8 cellular contexts compared by ENCODE assay signal in genomic region chr3:150762662-150763121, GRCh38. TPM values are rescaled to one million over a fixed set of nuclear protein-coding genes. Genes with fewer than 3 reads are reported as not detected.
DNase-seq lines count a peak whose midpoint lies in the region; ATAC-seq and TF ChIP-seq lines count a peak whose summit lies in the region.

No MANE protein-coding gene starts in this region.

- POLR2A ChIA-PET in PC-9 (lab: Charles Lee; ENCODE audit: unreplicated experiment) = interaction anchor here (0.5 to 0.7 kb wide), 4 partner anchors 160 to 793 kb away, joined by 3 to 14 read pairs (median 4); partner anchors contain the start of gene SELENOT

- H3K9me3 ChIP-seq in CD4-positive, CD25-positive, alpha-beta regulatory T cell (ENCODE audit: control insufficient read depth in 2 of 2, low read length in 2 of 2) = no peaks in the 10 kb centered on the region
- H3K9me3 ChIP-seq in PC-9 (ENCODE audit: insufficient read depth, low read depth) = no peaks in the 10 kb centered on the region
- H3K9me3 ChIP-seq in skeletal muscle satellite cell (replicated peaks; ENCODE audit: low read length) = no peaks in the 10 kb centered on the region

- TF ChIP-seq CTCF in PC-9 (conservative IDR thresholded peaks at IDR 0.05) (no peak), fibroblast of mammary gland (conservative IDR thresholded peaks at IDR 0.05; ENCODE audit: control insufficient read depth, insufficient read depth, low read depth, low read length) (no peak)

- intact Hi-C loops in PC-9 (cut with micrococcal nuclease; ENCODE audit: unreplicated experiment) = loop anchor here (1.0 to 10.0 kb wide), 7 partner anchors 24 to 322 kb away; partner anchors contain the start of genes EIF2A, MED12L, SELENOT and SERP1

- H3K27me3 ChIP-seq in CD4-positive, CD25-positive, alpha-beta regulatory T cell (ENCODE audit: control insufficient read depth, insufficient read depth, low read length) = no peaks in the 10 kb centered on the region
- no peaks in the 10 kb centered on the region for H3K27me3 ChIP-seq in PC-9 (ENCODE audit: insufficient read depth, low read depth)
- no peaks in the 10 kb centered on the region for H3K27me3 ChIP-seq in skeletal muscle satellite cell (ENCODE audit: control insufficient read depth, insufficient read depth, low read length)

- peak overlapping the region; percentile 99 for H3K27ac ChIP-seq in CD4-positive, CD25-positive, alpha-beta regulatory T cell (ENCODE audit: insufficient read depth, low read length, poor library complexity, severe bottlenecking)
- H3K27ac ChIP-seq in PC-9 = peak overlapping the region; percentile 84

- DNase-seq in CD4-positive, CD25-positive, alpha-beta regulatory T cell = peak in 1 of 3 donors; percentile 35
- DNase-seq in PC-9 (no peak), fibroblast of mammary gland (ENCODE audit: low read depth) (no peak), RPMI8226 (no peak)
- no peak for DNase-seq in effector CD8-positive, alpha-beta T cell (lab: John Stamatoyannopoulos, UW)

- H3K9me3 Mint-ChIP-seq in CD4-positive, CD25-positive, alpha-beta regulatory T cell = peaks cover 0 to 1% (median 0%) of the 10 kb centered on the region in 7 donors

- BruUV-seq in PC-9 (replicated peaks; lab: Mats Ljungman, UMichigan) = no TSS peak

- peak in 1 of 2 donors; percentile 1 for ATAC-seq in CD4-positive, CD25-positive, alpha-beta regulatory T cell (ENCODE audit: low read depth in 2 of 2)
- ATAC-seq in GM21529 (IDR thresholded peaks at IDR 0.05; ENCODE audit: unreplicated experiment) = peak; percentile 3
- ATAC-seq in HG02610 (IDR thresholded peaks at IDR 0.05; ENCODE audit: unreplicated experiment) = no peak

- H3K9ac ChIP-seq in skeletal muscle satellite cell (ENCODE audit: low read depth, low read length) = peak overlapping the region; percentile 87

- CTCF ChIA-PET in PC-9 (lab: Charles Lee) = interaction anchor here (0.6 to 1.1 kb wide), 2 partner anchors 98 to 102 kb away, joined by 3 to 4 read pairs; no protein-coding TSS in a partner anchor

- H3K4me1 ChIP-seq in CD4-positive, CD25-positive, alpha-beta regulatory T cell (ENCODE audit: control insufficient read depth, insufficient read depth, low read length, poor library complexity, severe bottlenecking) = peaks cover 53% of the 10 kb centered on the region
- H3K4me1 ChIP-seq in PC-9 (replicated peaks; ENCODE audit: insufficient read depth) (peaks cover 55% of the 10 kb centered on the region), skeletal muscle satellite cell (ENCODE audit: control insufficient read depth, insufficient read depth, low read length) (peaks cover 19% of the 10 kb centered on the region)

- H3K27ac Mint-ChIP-seq in CD4-positive, CD25-positive, alpha-beta regulatory T cell = peak overlapping the region in 1 of 3 donors; percentile 87

- H3K36me3 ChIP-seq in CD4-positive, CD25-positive, alpha-beta regulatory T cell (ENCODE audit: control insufficient read depth, insufficient read depth, low read length) = no peaks in the 10 kb centered on the region
- 0 out of 2 replicates have a peak, but pooled peaks cover 16% of the 10 kb centered on the region for H3K36me3 ChIP-seq in PC-9 (ENCODE audit: low read depth)
- peaks cover 8% of the 10 kb centered on the region for H3K36me3 ChIP-seq in skeletal muscle satellite cell (ENCODE audit: insufficient read depth, low read length)

- H3F3A ChIP-seq in PC-9 (ENCODE audit: insufficient read depth, low read depth) = peaks cover 16% of the 10 kb centered on the region

- H3K36me3 Mint-ChIP-seq in CD4-positive, CD25-positive, alpha-beta regulatory T cell = peaks cover 10% of the 10 kb centered on the region

- H3K27me3 Mint-ChIP-seq in CD4-positive, CD25-positive, alpha-beta regulatory T cell = peaks cover 6% of the 10 kb centered on the region

- peaks cover 16% of the 10 kb centered on the region; the same call in 1 of the 2 replicates for H4K20me1 ChIP-seq in PC-9 (ENCODE audit: insufficient read depth)

- peaks cover 45% of the 10 kb centered on the region for H3K79me2 ChIP-seq in PC-9 (ENCODE audit: low read depth)

- H3K4me1 Mint-ChIP-seq in CD4-positive, CD25-positive, alpha-beta regulatory T cell = peaks cover 19 to 51% (median 41%) of the 10 kb centered on the region in 4 donors

- H2AFZ ChIP-seq in PC-9 = peak overlapping the region; percentile 93; the same call in 1 of the 2 replicates

- peak overlapping the region in 3 of 4 donors; percentile 88 to 100 (median 96) for H3K4me3 Mint-ChIP-seq in CD4-positive, CD25-positive, alpha-beta regulatory T cell

- H3K4me2 ChIP-seq in PC-9 = peak overlapping the region; percentile 83; the same call in 1 of the 2 replicates
- H3K4me2 ChIP-seq in skeletal muscle satellite cell (ENCODE audit: low read length) = peak overlapping the region; percentile 86

- H3K4me3 ChIP-seq in CD4-positive, CD25-positive, alpha-beta regulatory T cell (ENCODE audit: low read depth, low read length) = peak overlapping the region; percentile 90
- H3K4me3 ChIP-seq in PC-9 = peak overlapping the region; percentile 69; the same call in 1 of the 2 replicates
- H3K4me3 ChIP-seq in fibroblast of mammary gland (ENCODE audit: control insufficient read depth, low read depth, low read length) = peak overlapping the region; percentile 82
- peak overlapping the region; percentile 73 for H3K4me3 ChIP-seq in skeletal muscle satellite cell (ENCODE audit: low read length)

- no peaks in the 10 kb centered on the region for H3K9me2 ChIP-seq in PC-9 (ENCODE audit: insufficient read depth)

RNA-seq across cellular contexts. Expression of gene SIAH2, which starts 0.3 kb away (rescaled TPM):
- 61.4 TPM for total RNA-seq in CD4-positive, CD25-positive, alpha-beta regulatory T cell
- polyA plus RNA-seq in CD4-positive, CD25-positive, alpha-beta regulatory T cell = 10 to 100 TPM; 23.5 to 46.3 (median 27.5) TPM
- 19.4 and 20.3 TPM in 2 replicates for total RNA-seq in PC-9 (2021)
- total RNA-seq in skeletal muscle satellite cell (2012; rRNA removed) = 17.5 and 22.5 TPM in 2 replicates

RNA-seq across cellular contexts. Expression of gene ERICH6, which starts 59.0 kb away (rescaled TPM):
- not detected for total RNA-seq in CD4-positive, CD25-positive, alpha-beta regulatory T cell
- under 1 TPM in 2 of 4 donors, not detected in 2; 0.17 to 0.77 TPM for polyA plus RNA-seq in CD4-positive, CD25-positive, alpha-beta regulatory T cell
- not detected in 2 replicates for total RNA-seq in PC-9 (2021)
- 0.22 TPM in 1 of 2 replicates, not detected in the other for total RNA-seq in skeletal muscle satellite cell (2012; rRNA removed)
